In genomic region chr18:63177822-63178525, GRCh38 we compare ENCODE assay signal across 8 cellular contexts.
DNase-seq lines count a peak whose midpoint lies in the region; ATAC-seq and FAIRE-seq lines count a peak whose summit lies in the region.

No MANE protein-coding gene starts in this region.

- FAIRE-seq in RCC 7860 (lab: Jason Lieb, UNC), result no peak

- no peaks in the 10 kb centered on the region for H3K27me3 ChIP-seq in right cardiac atrium (ENCODE audit: control insufficient read depth, insufficient read depth)

- ATAC-seq in T-helper 17 cell (no peak), right cardiac atrium (peak; percentile 37 to 55), GM19455 (IDR thresholded peaks at IDR 0.05; ENCODE audit: unreplicated experiment) (no peak), GM21619 (IDR thresholded peaks at IDR 0.05; ENCODE audit: unreplicated experiment) (no peak)
- no peak for ATAC-seq in stimulated activated naive B cell treated with anti-CD40 and anti-IgM and Interleukin-4, amounts not matched to agents 10 μg/mL and 1 μg/mL and 100 μg/mL, for 72 hours (replicated peaks)

- H3K9me3 ChIP-seq in T-helper 17 cell (ENCODE audit: control insufficient read depth, low read length, poor library complexity, severe bottlenecking), result no peaks in the 10 kb centered on the region
- H3K9me3 ChIP-seq in right cardiac atrium (ENCODE audit: control insufficient read depth, low read length), result no peaks in the 10 kb centered on the region

- peaks cover 67 to 80% (median 70%) of the 10 kb centered on the region in 3 donors for H3K4me1 Mint-ChIP-seq in IgD-negative memory B cell
- H3K4me1 Mint-ChIP-seq in T-helper 17 cell, result peaks cover 55% of the 10 kb centered on the region
- H3K4me1 Mint-ChIP-seq in stimulated activated naive B cell treated with anti-CD40 and anti-IgM and Interleukin-4, amounts not matched to agents 10 μg/mL and 1 μg/mL and 100 μg/mL, for 72 hours, result peaks cover 73 to 86% of the 10 kb centered on the region in 2 donors

- peaks cover 15% of the 10 kb centered on the region for H3K4me1 ChIP-seq in right cardiac atrium (ENCODE audit: control insufficient read depth, insufficient read depth, low read length)

- intact Hi-C loops in right cardiac atrium (cut with DNase I), result no loop called here

- H3K4me3 ChIP-seq in right cardiac atrium (ENCODE audit: low read length), result no peak overlapping the region

- H3K27me3 Mint-ChIP-seq in IgD-negative memory B cell (no peaks in the 10 kb centered on the region), T-helper 17 cell (no peaks in the 10 kb centered on the region)
- H3K27me3 Mint-ChIP-seq in stimulated activated naive B cell treated with anti-CD40 and anti-IgM and Interleukin-4, amounts not matched to agents 10 μg/mL and 1 μg/mL and 100 μg/mL, for 72 hours, result no peaks in the 10 kb centered on the region

- H3K36me3 Mint-ChIP-seq in IgD-negative memory B cell, result peaks cover 2% of the 10 kb centered on the region
- peaks cover 9% of the 10 kb centered on the region for H3K36me3 Mint-ChIP-seq in T-helper 17 cell (ENCODE audit: low read depth)
- peaks cover 50 to 64% of the 10 kb centered on the region in 2 donors for H3K36me3 Mint-ChIP-seq in stimulated activated naive B cell treated with anti-CD40 and anti-IgM and Interleukin-4, amounts not matched to agents 10 μg/mL and 1 μg/mL and 100 μg/mL, for 72 hours

- no peaks in the 10 kb centered on the region for H3K9me3 Mint-ChIP-seq in IgD-negative memory B cell
- H3K9me3 Mint-ChIP-seq in stimulated activated naive B cell treated with anti-CD40 and anti-IgM and Interleukin-4, amounts not matched to agents 10 μg/mL and 1 μg/mL and 100 μg/mL, for 72 hours, result peaks cover 0 to 2% of the 10 kb centered on the region in 2 donors

- H3K27ac ChIP-seq in right cardiac atrium (ENCODE audit: low read length), result no peak overlapping the region

- H3K27ac Mint-ChIP-seq in IgD-negative memory B cell, result peak overlapping the region in 2 of 3 donors; percentile 18 to 86
- peak overlapping the region; percentile 53 for H3K27ac Mint-ChIP-seq in T-helper 17 cell
- H3K27ac Mint-ChIP-seq in stimulated activated naive B cell treated with anti-CD40 and anti-IgM and Interleukin-4, amounts not matched to agents 10 μg/mL and 1 μg/mL and 100 μg/mL, for 72 hours, result peak overlapping the region; percentile 80

- 68% methylated on average over 23 of the region's 23 CpGs for WGBS in right cardiac atrium

- H3K4me3 Mint-ChIP-seq in IgD-negative memory B cell (peak overlapping the region in 1 of 4 donors; percentile 72), T-helper 17 cell (no peak overlapping the region)
- H3K4me3 Mint-ChIP-seq in stimulated activated naive B cell treated with anti-CD40 and anti-IgM and Interleukin-4, amounts not matched to agents 10 μg/mL and 1 μg/mL and 100 μg/mL, for 72 hours, result peak overlapping the region; percentile 6 to 17

- DNase-seq in T-helper 17 cell, result no peak
- DNase-seq in right cardiac atrium, result peak; percentile 30 to 65 (median 54)
- DNase-seq in stimulated activated naive B cell treated with anti-CD40 and anti-IgM and Interleukin-4, amounts not matched to agents 10 μg/mL and 1 μg/mL and 100 μg/mL, for 72 hours, result no peak
- DNase-seq in RCC 7860 (ENCODE audit: low spot score), result no peak
- no peak for DNase-seq in A172 (ENCODE audit: low spot score)

Comparison
In these comparisons a context has a peak if more than half of its experiments do, and no peak if none do; other contexts are left out.
1. ATAC-seq: peak in right cardiac atrium (2 of 2); none in T-helper 17 cell (single experiment), stimulated activated naive B cell treated with anti-CD40 and anti-IgM and Interleukin-4, amounts not matched to agents 10 μg/mL and 1 μg/mL and 100 μg/mL, for 72 hours (0 of 2), GM19455 (single experiment) and GM21619 (single experiment).
2. DNase-seq: peak in right cardiac atrium (3 of 3); none in T-helper 17 cell (0 of 3), stimulated activated naive B cell treated with anti-CD40 and anti-IgM and Interleukin-4, amounts not matched to agents 10 μg/mL and 1 μg/mL and 100 μg/mL, for 72 hours (single experiment), RCC 7860 (single experiment) and A172 (single experiment).
3. Peak in every context shown above with its lines, with median percentiles within 50 percentile points of each other: H3K27ac Mint-ChIP-seq.